ENCODE assay signal across 1 cellular context in the genomic region with DNA sequence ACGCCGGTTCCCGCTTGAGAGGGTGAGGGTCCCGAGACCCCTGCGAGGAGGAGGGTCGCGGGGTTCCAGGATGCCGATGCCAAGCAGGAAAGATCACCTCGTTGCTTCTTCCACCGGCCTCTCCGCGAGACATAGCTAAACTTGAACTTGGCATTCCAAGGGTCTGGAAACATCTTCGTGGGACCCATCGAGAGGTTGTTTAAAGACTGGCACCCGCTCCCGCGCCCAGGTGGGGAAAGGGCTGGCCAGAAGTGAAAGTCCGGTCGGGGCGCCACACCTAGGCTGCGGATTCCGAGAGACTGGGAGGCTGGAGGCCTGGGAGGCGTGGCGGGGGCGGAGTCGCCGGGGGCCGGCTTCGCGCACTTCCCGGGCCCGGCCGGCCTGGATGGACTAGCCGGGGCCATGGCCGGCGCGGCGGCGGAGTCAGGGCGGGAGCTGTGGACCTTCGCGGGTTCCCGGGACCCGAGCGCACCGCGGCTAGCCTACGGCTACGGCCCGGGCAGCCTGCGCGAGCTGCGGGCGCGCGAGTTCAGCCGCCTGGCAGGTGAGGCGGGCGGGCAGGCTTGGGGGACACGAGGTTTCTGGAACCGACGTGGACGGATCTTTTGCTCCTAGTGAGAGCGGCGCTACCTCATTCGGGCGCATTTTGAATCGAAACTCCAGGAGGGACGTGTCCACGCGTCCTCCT.
TF ChIP-seq lines count a peak whose summit lies in the region.

Gene MOCOS, plus strand, starts transcription at position 360 of the 688 bp plus-strand sequence. Its CDS starts 43 bp downstream, at position 403.

TF ChIP-seq in HepG2, 621 proteins besides CTCF, POLR2A, EP300 and RAD21 (continued from another document and continues in another):
- TF ChIP-seq, protein P1, sequence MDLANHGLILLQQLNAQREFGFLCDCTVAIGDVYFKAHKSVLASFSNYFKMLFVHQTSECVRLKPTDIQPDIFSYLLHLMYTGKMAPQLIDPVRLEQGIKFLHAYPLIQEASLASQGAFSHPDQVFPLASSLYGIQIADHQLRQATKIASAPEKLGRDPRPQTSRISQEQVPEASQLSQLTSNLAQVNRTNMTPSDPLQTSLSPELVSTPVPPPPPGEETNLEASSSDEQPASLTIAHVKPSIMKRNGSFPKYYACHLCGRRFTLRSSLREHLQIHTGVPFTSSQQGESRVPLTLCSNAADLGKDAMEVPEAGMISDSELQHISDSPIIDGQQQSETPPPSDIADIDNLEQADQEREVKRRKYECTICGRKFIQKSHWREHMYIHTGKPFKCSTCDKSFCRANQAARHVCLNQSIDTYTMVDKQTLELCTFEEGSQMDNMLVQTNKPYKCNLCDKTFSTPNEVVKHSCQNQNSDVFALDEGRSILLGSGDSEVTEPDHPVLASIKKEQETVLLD (CRISPR knock-in tag; IDR thresholded peaks at IDR 0.05; ENCODE audit: low read depth) = 0 out of 2 replicates have a peak, but pooled peaks have one; percentile 5
- TF ChIP-seq ZNF607 (CRISPR knock-in tag; IDR thresholded peaks at IDR 0.05; ENCODE audit: borderline replicate concordance) = peak; percentile 82
- TF ChIP-seq GLI4 (CRISPR knock-in tag; IDR thresholded peaks at IDR 0.05; ENCODE audit: borderline replicate concordance) = no peak
- peak; percentile 85 for TF ChIP-seq SNAI1 (CRISPR knock-in tag; IDR thresholded peaks at IDR 0.05; ENCODE audit: borderline replicate concordance)
- TF ChIP-seq ZSCAN31 (CRISPR knock-in tag; IDR thresholded peaks at IDR 0.05; ENCODE audit: low read depth) = no peak
- TF ChIP-seq MNT (IDR thresholded peaks at IDR 0.05) = no peak
- TF ChIP-seq KLF13 (CRISPR knock-in tag; IDR thresholded peaks at IDR 0.05) = no peak
- TF ChIP-seq, protein P2, sequence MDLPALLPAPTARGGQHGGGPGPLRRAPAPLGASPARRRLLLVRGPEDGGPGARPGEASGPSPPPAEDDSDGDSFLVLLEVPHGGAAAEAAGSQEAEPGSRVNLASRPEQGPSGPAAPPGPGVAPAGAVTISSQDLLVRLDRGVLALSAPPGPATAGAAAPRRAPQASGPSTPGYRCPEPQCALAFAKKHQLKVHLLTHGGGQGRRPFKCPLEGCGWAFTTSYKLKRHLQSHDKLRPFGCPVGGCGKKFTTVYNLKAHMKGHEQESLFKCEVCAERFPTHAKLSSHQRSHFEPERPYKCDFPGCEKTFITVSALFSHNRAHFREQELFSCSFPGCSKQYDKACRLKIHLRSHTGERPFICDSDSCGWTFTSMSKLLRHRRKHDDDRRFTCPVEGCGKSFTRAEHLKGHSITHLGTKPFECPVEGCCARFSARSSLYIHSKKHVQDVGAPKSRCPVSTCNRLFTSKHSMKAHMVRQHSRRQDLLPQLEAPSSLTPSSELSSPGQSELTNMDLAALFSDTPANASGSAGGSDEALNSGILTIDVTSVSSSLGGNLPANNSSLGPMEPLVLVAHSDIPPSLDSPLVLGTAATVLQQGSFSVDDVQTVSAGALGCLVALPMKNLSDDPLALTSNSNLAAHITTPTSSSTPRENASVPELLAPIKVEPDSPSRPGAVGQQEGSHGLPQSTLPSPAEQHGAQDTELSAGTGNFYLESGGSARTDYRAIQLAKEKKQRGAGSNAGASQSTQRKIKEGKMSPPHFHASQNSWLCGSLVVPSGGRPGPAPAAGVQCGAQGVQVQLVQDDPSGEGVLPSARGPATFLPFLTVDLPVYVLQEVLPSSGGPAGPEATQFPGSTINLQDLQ (CRISPR knock-in tag; IDR thresholded peaks at IDR 0.05) = peak; percentile 61; the same call in 1 of the 2 replicates
- no peak for TF ChIP-seq SMAD9 (CRISPR knock-in tag; IDR thresholded peaks at IDR 0.05)
- peak; percentile 83 for TF ChIP-seq SAP130 (CRISPR knock-in tag; IDR thresholded peaks at IDR 0.05; ENCODE audit: low read depth)
- TF ChIP-seq ZNF274 (CRISPR knock-in tag; IDR thresholded peaks at IDR 0.05) = no peak
- no peak for TF ChIP-seq CSRNP2 (CRISPR knock-in tag; conservative IDR thresholded peaks at IDR 0.05; ENCODE audit: low read depth)
- no peak for TF ChIP-seq RAD51 (IDR thresholded peaks at IDR 0.05; ENCODE audit: borderline replicate concordance)
- no peak for TF ChIP-seq SETDB1 (CRISPR knock-in tag; IDR thresholded peaks at IDR 0.05; ENCODE audit: borderline replicate concordance)
- TF ChIP-seq, protein P3, sequence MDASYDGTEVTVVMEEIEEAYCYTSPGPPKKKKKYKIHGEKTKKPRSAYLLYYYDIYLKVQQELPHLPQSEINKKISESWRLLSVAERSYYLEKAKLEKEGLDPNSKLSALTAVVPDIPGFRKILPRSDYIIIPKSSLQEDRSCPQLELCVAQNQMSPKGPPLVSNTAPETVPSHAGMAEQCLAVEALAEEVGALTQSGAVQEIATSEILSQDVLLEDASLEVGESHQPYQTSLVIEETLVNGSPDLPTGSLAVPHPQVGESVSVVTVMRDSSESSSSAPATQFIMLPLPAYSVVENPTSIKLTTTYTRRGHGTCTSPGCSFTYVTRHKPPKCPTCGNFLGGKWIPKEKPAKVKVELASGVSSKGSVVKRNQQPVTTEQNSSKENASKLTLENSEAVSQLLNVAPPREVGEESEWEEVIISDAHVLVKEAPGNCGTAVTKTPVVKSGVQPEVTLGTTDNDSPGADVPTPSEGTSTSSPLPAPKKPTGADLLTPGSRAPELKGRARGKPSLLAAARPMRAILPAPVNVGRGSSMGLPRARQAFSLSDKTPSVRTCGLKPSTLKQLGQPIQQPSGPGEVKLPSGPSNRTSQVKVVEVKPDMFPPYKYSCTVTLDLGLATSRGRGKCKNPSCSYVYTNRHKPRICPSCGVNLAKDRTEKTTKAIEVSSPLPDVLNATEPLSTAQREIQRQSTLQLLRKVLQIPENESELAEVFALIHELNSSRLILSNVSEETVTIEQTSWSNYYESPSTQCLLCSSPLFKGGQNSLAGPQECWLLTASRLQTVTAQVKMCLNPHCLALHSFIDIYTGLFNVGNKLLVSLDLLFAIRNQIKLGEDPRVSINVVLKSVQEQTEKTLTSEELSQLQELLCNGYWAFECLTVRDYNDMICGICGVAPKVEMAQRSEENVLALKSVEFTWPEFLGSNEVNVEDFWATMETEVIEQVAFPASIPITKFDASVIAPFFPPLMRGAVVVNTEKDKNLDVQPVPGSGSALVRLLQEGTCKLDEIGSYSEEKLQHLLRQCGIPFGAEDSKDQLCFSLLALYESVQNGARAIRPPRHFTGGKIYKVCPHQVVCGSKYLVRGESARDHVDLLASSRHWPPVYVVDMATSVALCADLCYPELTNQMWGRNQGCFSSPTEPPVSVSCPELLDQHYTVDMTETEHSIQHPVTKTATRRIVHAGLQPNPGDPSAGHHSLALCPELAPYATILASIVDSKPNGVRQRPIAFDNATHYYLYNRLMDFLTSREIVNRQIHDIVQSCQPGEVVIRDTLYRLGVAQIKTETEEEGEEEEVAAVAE (CRISPR knock-in tag; IDR thresholded peaks at IDR 0.05; ENCODE audit: borderline replicate concordance) = no peak
- no peak; the same call in 1 of the 2 replicates for TF ChIP-seq ZNF121 (CRISPR knock-in tag; IDR thresholded peaks at IDR 0.05)
- no peak for TF ChIP-seq TRAFD1 (CRISPR knock-in tag; IDR thresholded peaks at IDR 0.05; ENCODE audit: borderline replicate concordance)
- 0 out of 4 replicates have a peak, but pooled peaks of 1 of the 2 experiments have one; percentile 35 for TF ChIP-seq ATF4 (CRISPR knock-in tag; IDR thresholded peaks at IDR 0.05)
- TF ChIP-seq ATM (IDR thresholded peaks at IDR 0.05; ENCODE audit: borderline replicate concordance) = no peak
- TF ChIP-seq MATR3 (CRISPR knock-in tag; IDR thresholded peaks at IDR 0.05) = no peak
- TF ChIP-seq, protein P4, sequence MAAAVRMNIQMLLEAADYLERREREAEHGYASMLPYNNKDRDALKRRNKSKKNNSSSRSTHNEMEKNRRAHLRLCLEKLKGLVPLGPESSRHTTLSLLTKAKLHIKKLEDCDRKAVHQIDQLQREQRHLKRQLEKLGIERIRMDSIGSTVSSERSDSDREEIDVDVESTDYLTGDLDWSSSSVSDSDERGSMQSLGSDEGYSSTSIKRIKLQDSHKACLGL (CRISPR knock-in tag; IDR thresholded peaks at IDR 0.05) = no peak; the same call in none of the 2 replicates
- no peak for TF ChIP-seq PRPF4 (IDR thresholded peaks at IDR 0.05; ENCODE audit: low read depth, low read length, poor library complexity, severe bottlenecking)
- TF ChIP-seq YEATS2 (CRISPR knock-in tag; IDR thresholded peaks at IDR 0.05; ENCODE audit: borderline replicate concordance) = no peak
- TF ChIP-seq ZBTB37 (CRISPR knock-in tag; IDR thresholded peaks at IDR 0.05) = no peak
- TF ChIP-seq ZFP82 (CRISPR knock-in tag; IDR thresholded peaks at IDR 0.05; ENCODE audit: borderline replicate concordance) = 0 out of 2 replicates have a peak, but pooled peaks have one; percentile 39
- TF ChIP-seq ZBTB10 (CRISPR knock-in tag; IDR thresholded peaks at IDR 0.05; ENCODE audit: borderline replicate concordance) = 0 out of 2 replicates have a peak, but pooled peaks have one; percentile 19
- no peak for TF ChIP-seq FOXK2 (IDR thresholded peaks at IDR 0.05)
- TF ChIP-seq ZNF776 (CRISPR knock-in tag; IDR thresholded peaks at IDR 0.05) = peak; percentile 86
- TF ChIP-seq ZMYM4 (CRISPR knock-in tag; IDR thresholded peaks at IDR 0.05) = peak; percentile 65; the same call in 1 of the 2 replicates
- TF ChIP-seq ZNF546 (CRISPR knock-in tag; conservative IDR thresholded peaks at IDR 0.05) = peak; percentile 20; the same call in 1 of the 2 replicates
- TF ChIP-seq ZNF784 (CRISPR knock-in tag; IDR thresholded peaks at IDR 0.05; ENCODE audit: borderline replicate concordance) = no peak
- TF ChIP-seq ELF3 (CRISPR knock-in tag; IDR thresholded peaks at IDR 0.05) = peak; percentile 70
